In genomic region chr9:136198605-136199083, GRCh38 we compare ENCODE assay signal across 15 cellular contexts. TPM values are rescaled to one million over a fixed set of nuclear protein-coding genes. Genes with fewer than 3 reads are reported as not detected.
DNase-seq lines count a peak whose midpoint lies in the region; ATAC-seq and TF ChIP-seq lines count a peak whose summit lies in the region.
"Had no signal": no experiment of that assay in that cellular context is flagged by ENCODE, and none has a peak within 500 bp of the region (broad histone marks: within the 10 kb centered on the region; RNA-seq: fewer than 3 reads in every experiment).

No MANE protein-coding gene starts in this region.

- H3K79me1 ChIP-seq in mesenchymal stem cell (replicated peaks; ENCODE audit: low read length, poor library complexity, severe bottlenecking), result no peaks in the 10 kb centered on the region

- H3K27ac ChIP-seq in HUES48 (ENCODE audit: low read depth, low read length) (no peak overlapping the region), mesenchymal stem cell (ENCODE audit: low read length, poor library complexity, severe bottlenecking) (no peak overlapping the region)

- H3K23ac ChIP-seq in mesenchymal stem cell (ENCODE audit: low read length in 2 of 2), result no peak overlapping the region

- WGBS in mesenchymal stem cell, result under 1% methylated on average over 48 of the region's 62 CpGs

- no peaks in the 10 kb centered on the region for H3K9me3 ChIP-seq in HUES48 (ENCODE audit: control insufficient read depth, insufficient read depth, low read length)
- no peaks in the 10 kb centered on the region for H3K9me3 ChIP-seq in mesenchymal stem cell (ENCODE audit: control insufficient read depth, low read length)

- H2AFZ ChIP-seq in mesenchymal stem cell (ENCODE audit: low read depth, low read length), result no peak overlapping the region

- H2BK15ac ChIP-seq in mesenchymal stem cell (ENCODE audit: low read depth, poor library complexity, severe bottlenecking), result no peak overlapping the region

- no peak overlapping the region for H4K8ac ChIP-seq in mesenchymal stem cell (ENCODE audit: low read length)

- no peak overlapping the region for H3K4ac ChIP-seq in mesenchymal stem cell (ENCODE audit: low read depth in 1 of 2, low read length in 2 of 2)

- no peak overlapping the region for H3K18ac ChIP-seq in mesenchymal stem cell (ENCODE audit: low read depth in 1 of 2, low read length in 2 of 2)

- no peak overlapping the region for H2BK5ac ChIP-seq in mesenchymal stem cell (ENCODE audit: low read depth, low read length, poor library complexity, severe bottlenecking)

- H3K36me3 ChIP-seq in HUES48 (ENCODE audit: control insufficient read depth, insufficient read depth, low read length) (no peaks in the 10 kb centered on the region), mesenchymal stem cell (ENCODE audit: control insufficient read depth in 1 of 2, insufficient read depth in 2 of 2, low read depth in 1 of 2, low read length in 2 of 2) (peaks cover 0 to 5% of the 10 kb centered on the region in 2 experiments)

- H3K4me2 ChIP-seq in mesenchymal stem cell (ENCODE audit: low read length, poor library complexity, severe bottlenecking), result no peak overlapping the region
- H3K4me2 ChIP-seq: smooth muscle cell had no signal

- H3K9ac ChIP-seq in HUES48 (ENCODE audit: low read depth, low read length), result no peak overlapping the region
- H3K9ac ChIP-seq in mesenchymal stem cell (ENCODE audit: low read length), result no peak overlapping the region

- H2AK5ac ChIP-seq in mesenchymal stem cell (ENCODE audit: low read length, severe bottlenecking), result no peak overlapping the region

- DNase-seq in NCI-H2227 (lab: John Stamatoyannopoulos, UW; ENCODE audit: unreplicated experiment) (peak; percentile 54), NCI-H2227 treated with DMSO at 0.1 percent for 48 hours (lab: John Stamatoyannopoulos, UW) (no peak), choroid plexus epithelial cell (ENCODE audit: low read depth) (peak; percentile 19), mesenchymal stem cell (peak; percentile 20), T1000 (lab: John Stamatoyannopoulos, UW) (no peak), SHP77 treated with DMSO at 0.1 percent for 48 hours (lab: John Stamatoyannopoulos, UW) (no peak)
- DNase-seq: activated CD8-positive, alpha-beta memory T cell treated with anti-CD3 and anti-CD28 coated beads for 24 hours; activated effector memory CD4-positive, alpha-beta T cell treated with Interleukin-2 at 50 U/mL for 16 hours; Calu3; left ventricle myocardium superior; NCI-H1436 treated with DMSO at 0.1 percent for 48 hours; SW 1271 had no signal

- H3K14ac ChIP-seq in mesenchymal stem cell (ENCODE audit: low read length in 2 of 2), result no peak overlapping the region

- no peak for TF ChIP-seq CTCF in choroid plexus epithelial cell (conservative IDR thresholded peaks at IDR 0.05; ENCODE audit: low read depth, low read length)

- peaks cover 99% of the 10 kb centered on the region for H3K27me3 ChIP-seq in HUES48 (ENCODE audit: control insufficient read depth, insufficient read depth, low read length)
- peaks cover 83 to 86% of the 10 kb centered on the region in 2 experiments for H3K27me3 ChIP-seq in mesenchymal stem cell (ENCODE audit: control insufficient read depth in 1 of 2, insufficient read depth in 1 of 2, low read length in 2 of 2)

- H2BK120ac ChIP-seq in mesenchymal stem cell (ENCODE audit: low read depth, low read length), result no peak overlapping the region

- H4K91ac ChIP-seq in mesenchymal stem cell (ENCODE audit: low read length), result no peak overlapping the region

- H3K4me3 ChIP-seq in HUES48 (ENCODE audit: low read depth, low read length) (peak overlapping the region; percentile 41; the same call in 1 of the 2 replicates), choroid plexus epithelial cell (ENCODE audit: low read depth, low read length) (no peak overlapping the region), mesenchymal stem cell (ENCODE audit: insufficient read depth in 1 of 2, low read depth in 1 of 2, low read length in 2 of 2) (no peak overlapping the region)
- H3K4me3 ChIP-seq: smooth muscle cell had no signal

- peaks cover 28% of the 10 kb centered on the region for H3K4me1 ChIP-seq in HUES48 (ENCODE audit: control insufficient read depth, insufficient read depth, low read length)
- H3K4me1 ChIP-seq in mesenchymal stem cell (ENCODE audit: control insufficient read depth, insufficient read depth, low read depth, low read length), result peaks cover 19% of the 10 kb centered on the region

- no peak for ATAC-seq in HG03135 (IDR thresholded peaks at IDR 0.05; ENCODE audit: unreplicated experiment)
- ATAC-seq: left ventricle myocardium superior had no signal

- H2BK12ac ChIP-seq in mesenchymal stem cell (ENCODE audit: low read length in 2 of 2), result no peak overlapping the region

RNA-seq across cellular contexts. Expression of gene LHX3, which starts 6.3 kb away (rescaled TPM):
- polyA plus RNA-seq in mesenchymal stem cell (2013, experiment 1 of 2), result not detected
- polyA plus RNA-seq in mesenchymal stem cell (2013, experiment 2 of 2), result not detected
- polyA plus RNA-seq: smooth muscle cell had no signal

RNA-seq across cellular contexts. Expression of gene QSOX2, which starts 47.0 kb away (rescaled TPM):
- polyA plus RNA-seq in mesenchymal stem cell (2013, experiment 1 of 2), result 9.6 TPM
- 9.8 TPM for polyA plus RNA-seq in mesenchymal stem cell (2013, experiment 2 of 2)

Comparison
In these comparisons a context has a peak if more than half of its experiments do, and no peak if none do; other contexts are left out.
1. DNase-seq: peak in NCI-H2227 (single experiment), choroid plexus epithelial cell (single experiment) and mesenchymal stem cell (single experiment); none in NCI-H2227 treated with DMSO at 0.1 percent for 48 hours (single experiment), T1000 (single experiment) and SHP77 treated with DMSO at 0.1 percent for 48 hours (single experiment).